Comparison of ENCODE assay signal across 8 cellular contexts in the genomic region with DNA sequence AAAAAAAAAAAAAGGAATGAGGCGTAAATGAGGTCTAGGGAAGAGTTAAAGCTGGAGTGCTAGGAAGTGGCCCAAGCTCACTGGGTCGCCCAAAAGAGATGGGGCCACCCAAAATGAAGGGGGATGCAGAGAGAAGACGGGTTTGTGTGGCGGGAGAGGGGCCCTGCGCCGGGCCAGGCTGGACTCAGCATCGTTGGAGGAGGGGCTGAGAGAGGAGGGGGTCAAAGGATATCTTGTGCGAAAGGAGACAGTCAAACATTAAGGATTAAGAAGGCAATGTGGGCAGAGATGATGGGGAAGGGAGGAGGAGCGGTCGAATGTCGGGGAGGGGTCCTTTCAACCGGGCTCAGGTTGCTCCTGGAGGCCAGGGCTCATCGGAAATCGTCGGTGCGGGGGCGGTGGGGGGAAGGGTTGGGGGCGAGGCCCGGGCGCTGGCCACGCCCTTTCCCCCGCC. TPM values are rescaled to one million over a fixed set of nuclear protein-coding genes. Genes with fewer than 3 reads are reported as not detected.
DNase-seq lines count a peak whose midpoint lies in the region; ATAC-seq, FAIRE-seq and TF ChIP-seq lines count a peak whose summit lies in the region.

No MANE protein-coding gene starts in this region.

- H3K4me1 Mint-ChIP-seq in activated naive CD4-positive, alpha-beta T cell treated with anti-CD3 and anti-CD28 coated beads for 36 hours (ENCODE audit: low read depth) = peaks cover 31% of the 10 kb centered on the region
- peaks cover 6% of the 10 kb centered on the region for H3K4me1 Mint-ChIP-seq in astrocyte (ENCODE audit: low read depth, unreplicated experiment)

- H3K79me2 ChIP-seq in astrocyte (ENCODE audit: insufficient read depth, low read length) = peaks cover 36% of the 10 kb centered on the region

- H3K4me3 Mint-ChIP-seq in activated naive CD4-positive, alpha-beta T cell treated with anti-CD3 and anti-CD28 coated beads for 36 hours = peak overlapping the region; percentile 85
- H3K4me3 Mint-ChIP-seq in astrocyte (ENCODE audit: unreplicated experiment) = peak overlapping the region; percentile 68

- TF ChIP-seq POLR2A in lower leg skin (IDR thresholded peaks at IDR 0.05) (no peak), upper lobe of left lung (IDR thresholded peaks at IDR 0.05) (no peak)

- no peak for FAIRE-seq in astrocyte (lab: Jason Lieb, UNC)

- ATAC-seq in upper lobe of left lung (ENCODE audit: low FRiP score in 2 of 2) (peak in 1 of 2 donors; percentile 0), GM19328 (IDR thresholded peaks at IDR 0.05; ENCODE audit: unreplicated experiment) (no peak)

- peak overlapping the region; percentile 93 for H3K27ac Mint-ChIP-seq in activated naive CD4-positive, alpha-beta T cell treated with anti-CD3 and anti-CD28 coated beads for 36 hours
- peak overlapping the region; percentile 93 for H3K27ac Mint-ChIP-seq in astrocyte (ENCODE audit: unreplicated experiment)

- H3K4me2 ChIP-seq in astrocyte (ENCODE audit: low read length) = peak overlapping the region; percentile 93

- H2AFZ ChIP-seq in astrocyte (ENCODE audit: low read depth, low read length) = peak overlapping the region; percentile 88

- intact Hi-C loops in activated naive CD4-positive, alpha-beta T cell treated with anti-CD3 and anti-CD28 coated beads for 36 hours (cut with micrococcal nuclease) = loop anchor here (2.0 kb wide), 1 partner anchor 302 kb away; the partner anchor contains the start of gene CDKN2D
- intact Hi-C loops in lower leg skin (cut with DNase I; ENCODE audit: low total_unique reads) = loop anchor here (10.0 kb wide), 1 partner anchor 54 kb away; the partner anchor contains the start of genes TIMM29 and YIPF2

- H3K4me3 ChIP-seq in astrocyte (ENCODE audit: insufficient read depth, low read depth, low read length) = peak overlapping the region; percentile 53
- peak overlapping the region; percentile 20 for H3K4me3 ChIP-seq in lower leg skin (ENCODE audit: low read depth, poor library complexity, severe bottlenecking)
- H3K4me3 ChIP-seq in upper lobe of left lung = peak overlapping the region; percentile 16 to 56 (median 46)

- peak overlapping the region; percentile 77 for H3K9ac ChIP-seq in astrocyte (ENCODE audit: low read length)

- H3K4me1 ChIP-seq in astrocyte (ENCODE audit: insufficient read depth, low read length) (peaks cover 12% of the 10 kb centered on the region), upper lobe of left lung (peaks cover 11 to 23% (median 15%) of the 10 kb centered on the region in 4 donors)

- TF ChIP-seq CTCF in astrocyte (IDR thresholded peaks at IDR 0.05; ENCODE audit: insufficient read depth, low read depth, low read length) (no peak), lower leg skin (IDR thresholded peaks at IDR 0.05) (no peak), upper lobe of left lung (IDR thresholded peaks at IDR 0.05) (no peak)

- no peaks in the 10 kb centered on the region for H3K36me3 ChIP-seq in astrocyte (ENCODE audit: insufficient read depth, low read length)
- H3K36me3 ChIP-seq in upper lobe of left lung = no peaks in the 10 kb centered on the region

- H3K9me3 ChIP-seq in astrocyte (ENCODE audit: insufficient read depth, low read depth, low read length) (no peaks in the 10 kb centered on the region), upper lobe of left lung (no peaks in the 10 kb centered on the region)

- 1% methylated on average over 15 to 20 of the region's 22 CpGs for WGBS in lower leg skin, 2 donors
- 3 to 5% methylated on average over 13 to 15 of the region's 22 CpGs for WGBS in upper lobe of left lung, 2 donors

- H3K27me3 Mint-ChIP-seq in activated naive CD4-positive, alpha-beta T cell treated with anti-CD3 and anti-CD28 coated beads for 36 hours (ENCODE audit: low read depth) = no peaks in the 10 kb centered on the region
- H3K27me3 Mint-ChIP-seq in astrocyte (ENCODE audit: low read depth, unreplicated experiment) = no peaks in the 10 kb centered on the region

- CTCF ChIA-PET in activated naive CD4-positive, alpha-beta T cell treated with anti-CD3 and anti-CD28 coated beads for 36 hours (lab: Charles Lee) = interaction anchor here (0.6 to 1.0 kb wide), 10 partner anchors 12 to 223 kb away, joined by 3 to 5 read pairs (median 3); partner anchors contain the start of gene TMED1

- no peaks in the 10 kb centered on the region for H3K9me3 Mint-ChIP-seq in activated naive CD4-positive, alpha-beta T cell treated with anti-CD3 and anti-CD28 coated beads for 36 hours
- no peaks in the 10 kb centered on the region for H3K9me3 Mint-ChIP-seq in astrocyte (ENCODE audit: unreplicated experiment)

- H3K27ac ChIP-seq in astrocyte (ENCODE audit: low read depth, low read length) = peak overlapping the region; percentile 48
- peak overlapping the region; percentile 66 to 87 (median 83) for H3K27ac ChIP-seq in upper lobe of left lung

- peaks cover 1% of the 10 kb centered on the region for H3K36me3 Mint-ChIP-seq in activated naive CD4-positive, alpha-beta T cell treated with anti-CD3 and anti-CD28 coated beads for 36 hours (ENCODE audit: low read depth)
- peaks cover 2% of the 10 kb centered on the region for H3K36me3 Mint-ChIP-seq in astrocyte (ENCODE audit: low read depth, unreplicated experiment)

- H3K27me3 ChIP-seq in astrocyte (ENCODE audit: insufficient read depth, low read length) (no peaks in the 10 kb centered on the region), upper lobe of left lung (no peaks in the 10 kb centered on the region)

- TF ChIP-seq EP300 in upper lobe of left lung (IDR thresholded peaks at IDR 0.05) = no peak

- DNase-seq in activated naive CD4-positive, alpha-beta T cell treated with anti-CD3 and anti-CD28 coated beads for 36 hours = no peak
- DNase-seq in activated naive CD4-positive, alpha-beta T cell (lab: John Stamatoyannopoulos, UW) = no peak
- no peak for DNase-seq in astrocyte (ENCODE audit: low read depth)
- peak in 1 of 2 donors; percentile 90 for DNase-seq in lower leg skin (ENCODE audit: low spot score in 2 of 2)
- no peak for DNase-seq in upper lobe of left lung
- DNase-seq in RPMI8226 = no peak
- DNase-seq in NCI-H1436 (lab: John Stamatoyannopoulos, UW) = no peak

- peaks cover 17% of the 10 kb centered on the region for H4K20me1 ChIP-seq in astrocyte (ENCODE audit: insufficient read depth, low read length)

RNA-seq across cellular contexts. Expression of gene CARM1, which starts 0.8 kb away (rescaled TPM):
- total RNA-seq in activated naive CD4-positive, alpha-beta T cell treated with anti-CD3 and anti-CD28 coated beads for 36 hours = 10 to 100 TPM; 88.4 to 89.3 TPM
- total RNA-seq in astrocyte (62.6 and 62.7 TPM in 2 replicates), lower leg skin (10 to 100 TPM; 19.8 to 24.9 (median 21.2) TPM), upper lobe of left lung (10 to 100 TPM; 19.0 to 30.6 (median 25.3) TPM)

RNA-seq across cellular contexts. Expression of gene C19orf38, which starts 22.3 kb away (rescaled TPM):
- 1 to 10 TPM; 4.4 to 4.8 TPM for total RNA-seq in activated naive CD4-positive, alpha-beta T cell treated with anti-CD3 and anti-CD28 coated beads for 36 hours
- total RNA-seq in astrocyte (0.23 and 0.58 TPM in 2 replicates), lower leg skin (under 1 TPM in 2 of 4 donors, not detected in 2; 0.42 to 0.91 TPM), upper lobe of left lung (10 to 100 TPM in 2 of 6 donors, 1 to 10 TPM in 4; 2.8 to 26.2 (median 6.8) TPM)

RNA-seq across cellular contexts. Expression of gene TMED1, which starts 34.5 kb away (rescaled TPM):
- 10 to 100 TPM; 15.3 to 16.7 TPM for total RNA-seq in activated naive CD4-positive, alpha-beta T cell treated with anti-CD3 and anti-CD28 coated beads for 36 hours
- total RNA-seq in astrocyte (27.0 and 29.7 TPM in 2 replicates), lower leg skin (10 to 100 TPM; 14.4 to 34.9 (median 26.5) TPM), upper lobe of left lung (10 to 100 TPM; 11.3 to 40.7 (median 25.1) TPM)

RNA-seq across cellular contexts. Expression of gene YIPF2, which starts 57.9 kb away (rescaled TPM):
- 10 to 100 TPM; 22.7 to 25.4 TPM for total RNA-seq in activated naive CD4-positive, alpha-beta T cell treated with anti-CD3 and anti-CD28 coated beads for 36 hours
- 69.5 and 76.7 TPM in 2 replicates for total RNA-seq in astrocyte
- total RNA-seq in lower leg skin = 10 to 100 TPM; 38.4 to 55.3 (median 47.8) TPM
- 10 to 100 TPM; 18.9 to 56.6 (median 49.5) TPM for total RNA-seq in upper lobe of left lung

RNA-seq across cellular contexts. Expression of gene TIMM29, which starts 58.1 kb away (rescaled TPM):
- 10 to 100 TPM; 11.0 to 12.7 TPM for total RNA-seq in activated naive CD4-positive, alpha-beta T cell treated with anti-CD3 and anti-CD28 coated beads for 36 hours
- total RNA-seq in astrocyte (28.9 and 31.7 TPM in 2 replicates), lower leg skin (10 to 100 TPM; 39.6 to 53.2 (median 49.8) TPM), upper lobe of left lung (10 to 100 TPM; 20.2 to 46.1 (median 32.7) TPM)
